25 cellular contexts compared by ENCODE assay signal in genomic region chr10:106169241-106169640, GRCh38.
"Had no signal": no experiment of that assay in that cellular context is flagged by ENCODE, and none has a peak within 500 bp of the region (broad histone marks: within the 10 kb centered on the region; RNA-seq: fewer than 3 reads in every experiment).

No MANE protein-coding gene starts in this region.

- H3K36me3 ChIP-seq: colonic mucosa, esophagus muscularis mucosa, esophagus squamous epithelium, gastrocnemius medialis, gastroesophageal sphincter, heart left ventricle, heart right ventricle had no signal

- H3K27ac ChIP-seq: colonic mucosa, coronary artery, dorsolateral prefrontal cortex, epithelial cell of prostate, esophagus muscularis mucosa, esophagus squamous epithelium, foreskin keratinocyte, gastrocnemius medialis, gastroesophageal sphincter, heart left ventricle, heart right ventricle had no signal

- DNase-seq: colonic mucosa; cortex of kidney; dermis blood vessel endothelial cell; dorsolateral prefrontal cortex; effector CD4-positive, alpha-beta T cell; effector CD8-positive, alpha-beta T cell; effector memory CD4-positive, alpha-beta T cell; effector memory CD8-positive, alpha-beta T cell; endodermal cell; erythroblast; esophagus squamous epithelium; foreskin fibroblast; foreskin keratinocyte; foreskin melanocyte; gastrocnemius medialis; glutamatergic neuron; head of caudate nucleus; heart left ventricle; heart right ventricle had no signal

- H3K9me3 Mint-ChIP-seq: dendritic cell treated with granulocyte-macrophage colony-stimulating factor and Interleukin-4, amounts not matched to agents 40 ng/mL and 50 ng/mL, for 4 days; endodermal cell had no signal

- H3K9me3 ChIP-seq: colonic mucosa, esophagus muscularis mucosa, esophagus squamous epithelium, gastrocnemius medialis, gastroesophageal sphincter, heart left ventricle, heart right ventricle had no signal

- H3K4me1 ChIP-seq: colonic mucosa, esophagus muscularis mucosa, esophagus squamous epithelium, foreskin keratinocyte, gastrocnemius medialis, gastroesophageal sphincter, heart left ventricle, heart right ventricle had no signal

- H3K4me3 ChIP-seq: colonic mucosa, coronary artery, dorsolateral prefrontal cortex, esophagus muscularis mucosa, esophagus squamous epithelium, gastrocnemius medialis, gastroesophageal sphincter, heart left ventricle, heart right ventricle had no signal

- H3K4me1 Mint-ChIP-seq: endodermal cell had no signal

- H3K27ac Mint-ChIP-seq: dendritic cell treated with granulocyte-macrophage colony-stimulating factor and Interleukin-4, amounts not matched to agents 40 ng/mL and 50 ng/mL, for 4 days; effector memory CD8-positive, alpha-beta T cell; endodermal cell had no signal

- H3K27me3 ChIP-seq: colonic mucosa, esophagus muscularis mucosa, esophagus squamous epithelium, foreskin keratinocyte, gastrocnemius medialis, gastroesophageal sphincter, heart left ventricle, heart right ventricle had no signal

- ATAC-seq: effector memory CD8-positive, alpha-beta T cell; esophagus mucosa; foreskin keratinocyte; gastrocnemius medialis; gastroesophageal sphincter; heart left ventricle; heart right ventricle had no signal

- H3K27me3 Mint-ChIP-seq: dendritic cell treated with granulocyte-macrophage colony-stimulating factor and Interleukin-4, amounts not matched to agents 40 ng/mL and 50 ng/mL, for 4 days; effector memory CD8-positive, alpha-beta T cell had no signal

- H3K4me3 Mint-ChIP-seq: dendritic cell treated with granulocyte-macrophage colony-stimulating factor and Interleukin-4, amounts not matched to agents 40 ng/mL and 50 ng/mL, for 4 days; effector memory CD8-positive, alpha-beta T cell; endodermal cell had no signal
